8 cellular contexts compared by ENCODE assay signal in the genomic region with DNA sequence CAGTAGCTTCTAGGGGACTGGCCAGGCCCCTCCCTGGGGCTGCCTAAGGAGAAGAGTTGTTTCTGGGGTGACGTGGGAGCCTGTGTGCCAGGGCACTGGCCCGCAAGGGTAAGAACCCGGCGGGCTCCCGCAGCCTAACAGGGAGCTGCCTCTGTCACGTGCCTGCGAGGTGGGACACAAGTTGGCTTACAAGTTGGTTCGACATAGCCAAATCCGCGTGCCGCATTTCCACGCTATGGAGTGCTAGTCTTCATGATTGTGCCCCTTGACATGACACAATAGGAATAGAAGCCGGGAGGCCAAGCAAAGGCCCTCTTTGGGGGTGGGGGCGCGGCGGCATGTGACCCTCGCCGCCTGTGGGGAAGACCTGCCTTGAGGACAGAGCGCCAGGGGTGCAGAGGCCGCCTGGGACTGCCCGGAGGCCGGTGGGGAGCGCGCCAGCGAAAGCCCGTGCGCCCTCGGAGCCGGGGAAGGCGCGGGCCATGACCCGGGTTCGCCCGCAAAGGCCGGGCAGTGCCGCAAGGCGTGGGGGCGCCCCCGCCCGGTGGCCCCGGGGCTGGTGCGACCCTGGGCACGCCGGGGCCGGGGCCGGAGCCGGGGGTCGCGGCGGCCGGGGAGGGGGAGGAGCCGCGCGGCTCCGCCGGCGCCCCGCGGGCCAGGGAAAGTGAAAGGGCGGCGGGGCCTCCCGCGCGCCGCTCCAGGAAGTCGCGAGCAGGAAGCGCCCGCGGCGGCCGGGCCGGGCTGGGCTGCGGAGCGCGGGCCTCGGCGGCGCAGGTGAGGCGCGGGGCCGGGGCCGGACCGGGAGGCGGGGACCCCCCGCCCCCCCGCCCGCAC. TPM values are rescaled to one million over a fixed set of nuclear protein-coding genes. Genes with fewer than 3 reads are reported as not detected.
DNase-seq lines count a peak whose midpoint lies in the region; ATAC-seq and TF ChIP-seq lines count a peak whose summit lies in the region.

A gene (plus strand): TSS at position 702 of the 834 bp plus-strand sequence. CDS start 4,603 bp downstream, outside the sequence.

- H3K27ac Mint-ChIP-seq in activated CD8-positive, alpha-beta T cell treated with anti-CD3 and anti-CD28 coated beads, Interleukin-2, amount 10 ng/mL, durations not matched to agents 7 days and 5 days: peak within 1 kb of the TSS; percentile 86
- H3K27ac Mint-ChIP-seq in natural killer cell treated with Interleukin-12 subunit alpha and Interleukin-12 subunit beta and Interleukin-15 and Interleukin-18, amount 100 ng/mL, for 72 hours: peak within 1 kb of the TSS; percentile 52 to 75

- H3K4me3 Mint-ChIP-seq in activated CD8-positive, alpha-beta T cell treated with anti-CD3 and anti-CD28 coated beads, Interleukin-2, amount 10 ng/mL, durations not matched to agents 7 days and 5 days: peak within 1 kb of the TSS; percentile 81
- H3K4me3 Mint-ChIP-seq in natural killer cell treated with Interleukin-12 subunit alpha and Interleukin-12 subunit beta and Interleukin-15 and Interleukin-18, amount 100 ng/mL, for 72 hours: peak within 1 kb of the TSS; percentile 80

- H3K36me3 Mint-ChIP-seq in activated CD8-positive, alpha-beta T cell treated with anti-CD3 and anti-CD28 coated beads, Interleukin-2, amount 10 ng/mL, durations not matched to agents 7 days and 5 days (ENCODE audit: low read depth): peaks cover 13% of the 10 kb centered on the region
- no peaks in the 10 kb centered on the region for H3K36me3 Mint-ChIP-seq in natural killer cell treated with Interleukin-12 subunit alpha and Interleukin-12 subunit beta and Interleukin-15 and Interleukin-18, amount 100 ng/mL, for 72 hours

- no peak for TF ChIP-seq POLR2A in esophagus muscularis mucosa (IDR thresholded peaks at IDR 0.05; ENCODE audit: low read depth)

- H3K27me3 ChIP-seq in AG04450 (ENCODE audit: control insufficient read depth, insufficient read depth, low read length): peaks cover 41% of the 10 kb centered on the region
- H3K27me3 ChIP-seq in esophagus muscularis mucosa: no peaks in the 10 kb centered on the region
- H3K27me3 ChIP-seq in aorta (ENCODE audit: control insufficient read depth in 1 of 2, insufficient read depth in 2 of 2, low read length in 1 of 2): no peaks in the 10 kb centered on the region

- H3K4me1 Mint-ChIP-seq in activated CD8-positive, alpha-beta T cell treated with anti-CD3 and anti-CD28 coated beads, Interleukin-2, amount 10 ng/mL, durations not matched to agents 7 days and 5 days (ENCODE audit: low read depth): peaks cover 35% of the 10 kb centered on the region
- H3K4me1 Mint-ChIP-seq in natural killer cell treated with Interleukin-12 subunit alpha and Interleukin-12 subunit beta and Interleukin-15 and Interleukin-18, amount 100 ng/mL, for 72 hours (ENCODE audit: low read depth in 2 of 2): peaks cover 14 to 24% of the 10 kb centered on the region in 2 donors

- intact Hi-C loops in esophagus muscularis mucosa (cut with DNase I): no loop called here
- intact Hi-C loops in aorta (cut with DNase I): no loop called here

- TF ChIP-seq EP300 in esophagus muscularis mucosa (IDR thresholded peaks at IDR 0.05): no peak

- H3K27ac ChIP-seq in AG04450 (ENCODE audit: low read depth, low read length): no peak within 1 kb of the TSS
- peak within 1 kb of the TSS; percentile 64 to 78 (median 69) for H3K27ac ChIP-seq in esophagus muscularis mucosa (replicated peaks in 1 of 4)
- H3K27ac ChIP-seq in aorta (ENCODE audit: low read depth in 1 of 2, low read length in 2 of 2): peak within 1 kb of the TSS in 1 of 2 donors; percentile 21

- no peak for DNase-seq in AG04450 (ENCODE audit: low read depth, low spot score)
- peak; percentile 46 for DNase-seq in activated CD8-positive, alpha-beta T cell treated with anti-CD3 and anti-CD28 coated beads, Interleukin-2, amount 10 ng/mL, durations not matched to agents 7 days and 5 days
- DNase-seq in esophagus muscularis mucosa (ENCODE audit: extremely low spot score): no peak
- no peak for DNase-seq in natural killer cell treated with Interleukin-12 subunit alpha and Interleukin-12 subunit beta and Interleukin-15 and Interleukin-18, amount 100 ng/mL, for 72 hours (ENCODE audit: low spot score)
- no peak for DNase-seq in aorta

- WGBS in esophagus muscularis mucosa: 52% methylated on average over 25 of the region's 88 CpGs
- 16 to 42% methylated on average over 30 to 88 of the region's 88 CpGs for WGBS in aorta, 2 donors

- no peaks in the 10 kb centered on the region for H3K27me3 Mint-ChIP-seq in activated CD8-positive, alpha-beta T cell treated with anti-CD3 and anti-CD28 coated beads, Interleukin-2, amount 10 ng/mL, durations not matched to agents 7 days and 5 days (ENCODE audit: low read depth)
- H3K27me3 Mint-ChIP-seq in natural killer cell treated with Interleukin-12 subunit alpha and Interleukin-12 subunit beta and Interleukin-15 and Interleukin-18, amount 100 ng/mL, for 72 hours: peaks cover 0 to 3% of the 10 kb centered on the region in 2 donors

- CTCF ChIA-PET in AG04450 (lab: Charles Lee): no interaction called here
- CTCF ChIA-PET in activated CD8-positive, alpha-beta T cell treated with anti-CD3 and anti-CD28 coated beads, Interleukin-2, amount 10 ng/mL, durations not matched to agents 7 days and 5 days (lab: Charles Lee): interaction anchor here (0.6 to 3.1 kb wide), 6 partner anchors 13 to 203 kb away, joined by 3 to 11 read pairs (median 4); no protein-coding TSS in a partner anchor

- ATAC-seq in GM18861 (IDR thresholded peaks at IDR 0.05; ENCODE audit: unreplicated experiment) (peak; percentile 40), HG03460 (IDR thresholded peaks at IDR 0.05; ENCODE audit: unreplicated experiment) (peak; percentile 50), aorta (ENCODE audit: low FRiP score) (peak; percentile 39), GM18873 (IDR thresholded peaks at IDR 0.05; ENCODE audit: low FRiP score, unreplicated experiment) (no peak)
- peak; percentile 86 for ATAC-seq in activated CD8-positive, alpha-beta T cell treated with anti-CD3 and anti-CD28 coated beads, Interleukin-2, amount 10 ng/mL, durations not matched to agents 7 days and 5 days
- peak; percentile 85 to 89 for ATAC-seq in natural killer cell treated with Interleukin-12 subunit alpha and Interleukin-12 subunit beta and Interleukin-15 and Interleukin-18, amount 100 ng/mL, for 72 hours

- no peaks in the 10 kb centered on the region; the same call in 1 of the 2 replicates for H3K9me3 ChIP-seq in AG04450 (ENCODE audit: control insufficient read depth, insufficient read depth, low read length)
- H3K9me3 ChIP-seq in esophagus muscularis mucosa: no peaks in the 10 kb centered on the region
- H3K9me3 ChIP-seq in aorta (ENCODE audit: control insufficient read depth, low read length): no peaks in the 10 kb centered on the region

- POLR2A ChIA-PET in AG04450 (lab: Yijun Ruan, JAX): no interaction called here
- POLR2A ChIA-PET in activated CD8-positive, alpha-beta T cell treated with anti-CD3 and anti-CD28 coated beads, Interleukin-2, amount 10 ng/mL, durations not matched to agents 7 days and 5 days (lab: Charles Lee): interaction anchor here (0.6 to 1.5 kb wide), 13 partner anchors 10 to 287 kb away, joined by 3 to 16 read pairs (median 5); a partner anchor contains a TSS

- peaks cover 12 to 29% (median 24%) of the 10 kb centered on the region in 4 donors for H3K4me1 ChIP-seq in esophagus muscularis mucosa
- H3K4me1 ChIP-seq in aorta (ENCODE audit: control insufficient read depth in 1 of 2, insufficient read depth in 2 of 2, low read length in 2 of 2): no peaks in the 10 kb centered on the region

- TF ChIP-seq CTCF in AG04450 (IDR thresholded peaks at IDR 0.05; ENCODE audit: low read depth, low read length): no peak
- peak in 1 of 3 experiments; percentile 6 for TF ChIP-seq CTCF in esophagus muscularis mucosa (IDR thresholded peaks at IDR 0.05)

- no peaks in the 10 kb centered on the region for H3K9me3 Mint-ChIP-seq in activated CD8-positive, alpha-beta T cell treated with anti-CD3 and anti-CD28 coated beads, Interleukin-2, amount 10 ng/mL, durations not matched to agents 7 days and 5 days (ENCODE audit: insufficient read depth)
- H3K9me3 Mint-ChIP-seq in natural killer cell treated with Interleukin-12 subunit alpha and Interleukin-12 subunit beta and Interleukin-15 and Interleukin-18, amount 100 ng/mL, for 72 hours: no peaks in the 10 kb centered on the region

- peak within 1 kb of the TSS; percentile 37 for H3K4me3 ChIP-seq in AG04450 (ENCODE audit: low read depth, low read length)
- H3K4me3 ChIP-seq in esophagus muscularis mucosa: peak within 1 kb of the TSS; percentile 80 to 93 (median 86)
- H3K4me3 ChIP-seq in aorta (ENCODE audit: low read length in 2 of 2): peak within 1 kb of the TSS; percentile 88 to 94

- H3K36me3 ChIP-seq in esophagus muscularis mucosa (peaks cover 0 to 6% (median 5%) of the 10 kb centered on the region in 4 donors), aorta (ENCODE audit: control insufficient read depth in 1 of 2, insufficient read depth in 2 of 2, low read length in 1 of 2) (no peaks in the 10 kb centered on the region)

RNA-seq across cellular contexts. Expression of the gene that starts here (rescaled TPM):
- 0.02 and 0.05 TPM in 2 replicates for polyA plus RNA-seq in AG04450 (2011; rRNA removed)
- polyA minus RNA-seq in AG04450 (2011; rRNA and poly(A)+ RNA removed): not detected in 2 replicates
- 10 to 100 TPM; 18.9 to 19.2 TPM for total RNA-seq in activated CD8-positive, alpha-beta T cell treated with anti-CD3 and anti-CD28 coated beads, Interleukin-2, amount 10 ng/mL, durations not matched to agents 7 days and 5 days
- 10 to 100 TPM in 1 of 4 donors, 1 to 10 TPM in 3; 5.4 to 11.1 (median 7.1) TPM for total RNA-seq in esophagus muscularis mucosa
- total RNA-seq in natural killer cell treated with Interleukin-12 subunit alpha and Interleukin-12 subunit beta and Interleukin-15 and Interleukin-18, amount 100 ng/mL, for 72 hours: 10 to 100 TPM; 17.2 to 22.5 TPM
- 10 to 100 TPM in 1 of 2 donors, 1 to 10 TPM in 1; 6.5 to 11.7 TPM for total RNA-seq in aorta
- polyA plus RNA-seq in aorta: 1 to 10 TPM; 5.0 to 6.3 TPM

Comparison
In these comparisons a context has a peak if more than half of its experiments do, and no peak if none do; other contexts are left out.
1. H3K4me3 ChIP-seq: peak in every context shown above with its lines; median percentile 91 in aorta; 86 in esophagus muscularis mucosa; 37 in AG04450.